Comparison of ENCODE assay signal across 8 cellular contexts in genomic region chr2:237471457-237472186, GRCh38. TPM values are rescaled to one million over a fixed set of nuclear protein-coding genes. Genes with fewer than 3 reads are reported as not detected.
DNase-seq lines count a peak whose midpoint lies in the region; ATAC-seq and TF ChIP-seq lines count a peak whose summit lies in the region.

No MANE protein-coding gene starts in this region.

- H3K36me3 ChIP-seq in Panc1 (ENCODE audit: control insufficient read depth, insufficient read depth, low read length), result no peaks in the 10 kb centered on the region
- H3K36me3 ChIP-seq in breast epithelium, result no peaks in the 10 kb centered on the region
- no peaks in the 10 kb centered on the region for H3K36me3 ChIP-seq in lung (ENCODE audit: control insufficient read depth in 2 of 2, insufficient read depth in 2 of 2, low read length in 2 of 2)
- H3K36me3 ChIP-seq in vagina, result no peaks in the 10 kb centered on the region

- H3K9me3 ChIP-seq in Panc1 (ENCODE audit: control insufficient read depth, insufficient read depth, low read depth, low read length) (no peaks in the 10 kb centered on the region), breast epithelium (no peaks in the 10 kb centered on the region), lung (ENCODE audit: control insufficient read depth in 2 of 2, insufficient read depth in 1 of 2, low read length in 1 of 2) (no peaks in the 10 kb centered on the region), vagina (no peaks in the 10 kb centered on the region)

- POLR2A ChIA-PET in Panc1 (lab: Charles Lee), result no interaction called here

- CTCF ChIA-PET in Panc1 (lab: Charles Lee), result interaction anchor here (0.6 to 1.4 kb wide), 5 partner anchors 18 to 100 kb away, joined by 3 to 6 read pairs (median 3); no protein-coding TSS in a partner anchor

- no peak for TF ChIP-seq POLR2A in breast epithelium (IDR thresholded peaks at IDR 0.05)
- TF ChIP-seq POLR2A in vagina (IDR thresholded peaks at IDR 0.05), result no peak

- H3K4me3 ChIP-seq in AG10803 (ENCODE audit: low read length), result no peak overlapping the region
- no peak overlapping the region for H3K4me3 ChIP-seq in GM12875 (ENCODE audit: low read depth, low read length)
- no peak overlapping the region for H3K4me3 ChIP-seq in Panc1 (ENCODE audit: low read depth in 2 of 2, low read length in 2 of 2)
- H3K4me3 ChIP-seq in breast epithelium, result no peak overlapping the region
- no peak overlapping the region for H3K4me3 ChIP-seq in lung
- no peak overlapping the region for H3K4me3 ChIP-seq in vagina

- in situ Hi-C loops in Panc1 (cut with HindIII; ENCODE audit: low pct_unique_long_range_greater_than_20kb, low sequenced_read_pairs), result no loop called here

- TF ChIP-seq CTCF in AG10803 (conservative IDR thresholded peaks at IDR 0.05; ENCODE audit: low read length) (peak; percentile 80), GM12875 (IDR thresholded peaks at IDR 0.05; ENCODE audit: borderline replicate concordance, insufficient read depth, low read depth, low read length) (peak; percentile 71), Panc1 (IDR thresholded peaks at IDR 0.05) (peak; percentile 91), breast epithelium (IDR thresholded peaks at IDR 0.05) (peak; percentile 26 to 63 (median 49)), lung (IDR thresholded peaks at IDR 0.05; ENCODE audit: control extremely low read depth, extremely low read depth) (peak; percentile 39), vagina (IDR thresholded peaks at IDR 0.05) (peak in 1 of 3 experiments; percentile 59)

- ATAC-seq in Panc1 (peak; percentile 66), lung (ENCODE audit: insufficient read depth, low FRiP score) (no peak), GM19324 (IDR thresholded peaks at IDR 0.05; ENCODE audit: low FRiP score, unreplicated experiment) (no peak)

- H3K27me3 ChIP-seq in Panc1 (ENCODE audit: control insufficient read depth, insufficient read depth, low read length) (no peaks in the 10 kb centered on the region), breast epithelium (no peaks in the 10 kb centered on the region), lung (ENCODE audit: control insufficient read depth, insufficient read depth) (no peaks in the 10 kb centered on the region), vagina (no peaks in the 10 kb centered on the region)

- peak; percentile 66 for DNase-seq in AG10803 (ENCODE audit: low read depth)
- no peak for DNase-seq in Panc1 (ENCODE audit: low read depth, low spot score)
- DNase-seq in breast epithelium (ENCODE audit: low spot score in 2 of 2), result no peak
- peak; percentile 66 for DNase-seq in lung (ENCODE audit: low spot score)
- DNase-seq in vagina (ENCODE audit: extremely low spot score in 2 of 2), result no peak
- no peak for DNase-seq in caudate nucleus (lab: John Stamatoyannopoulos, UW)

- intact Hi-C loops in Panc1 (cut with micrococcal nuclease; ENCODE audit: unreplicated experiment), result loop anchor here (10.0 kb wide), 1 partner anchor 317 kb away; no protein-coding TSS in a partner anchor
- intact Hi-C loops in breast epithelium (cut with DNase I; ENCODE audit: low total_unique reads), result loop anchor here (10.0 kb wide), 1 partner anchor 387 kb away; the partner anchor contains the start of gene COPS8
- intact Hi-C loops in vagina (cut with DNase I), result loop anchor here (5.0 to 10.0 kb wide), 2 partner anchors 59 to 317 kb away; partner anchors contain the start of gene COL6A3

- WGBS in lung, 2 donors, result 46 to 50% methylated on average over 13 of the region's 13 CpGs

- no TSS peak for BruUV-seq in Panc1 (replicated peaks; lab: Mats Ljungman, UMichigan)

- H3K4me1 ChIP-seq in Panc1 (ENCODE audit: control insufficient read depth, insufficient read depth, low read length), result peaks cover 14% of the 10 kb centered on the region
- H3K4me1 ChIP-seq in breast epithelium, result peaks cover 7% of the 10 kb centered on the region in 2 donors
- peaks cover 0 to 16% of the 10 kb centered on the region in 2 donors for H3K4me1 ChIP-seq in lung (ENCODE audit: control insufficient read depth in 2 of 2, insufficient read depth in 2 of 2, low read length in 2 of 2)
- peaks cover 24% of the 10 kb centered on the region for H3K4me1 ChIP-seq in vagina

- H3K27ac ChIP-seq in Panc1 (ENCODE audit: low read length) (peak overlapping the region; percentile 34), breast epithelium (peak overlapping the region in 1 of 2 donors; percentile 13), lung (ENCODE audit: low read depth in 1 of 2, low read length in 1 of 2) (no peak overlapping the region), vagina (peak overlapping the region; percentile 93), caudate nucleus (ENCODE audit: low read depth, low read length) (no peak overlapping the region)

RNA-seq across cellular contexts. Expression of gene MLPH, which starts 15.4 kb away (rescaled TPM):
- total RNA-seq in Panc1 (2021; ENCODE audit: unreplicated experiment) (60.2 TPM), breast epithelium (100 to 1,000 TPM in 2 of 3 donors, 10 to 100 TPM in 1; 15.5 to 242 (median 223) TPM), lung (100 to 1,000 TPM; 154 to 295 TPM), vagina (34.6 TPM)
- 42.9 TPM for polyA plus RNA-seq in Panc1 (2012; ENCODE audit: insufficient read length)
- polyA plus RNA-seq in lung, result 100 to 1,000 TPM in 1 of 2 donors, 10 to 100 TPM in 1; 71.0 to 230 TPM

RNA-seq across cellular contexts. Expression of gene COL6A3, which starts 57.7 kb away (rescaled TPM):
- total RNA-seq in Panc1 (2021; ENCODE audit: unreplicated experiment) (0.69 TPM), breast epithelium (100 to 1,000 TPM; 116 to 907 (median 320) TPM), lung (100 to 1,000 TPM; 459 to 548 TPM), vagina (315 TPM)
- polyA plus RNA-seq in Panc1 (2012; ENCODE audit: insufficient read length), result 0.31 TPM
- polyA plus RNA-seq in lung, result 10 to 100 TPM; 36.4 to 96.2 TPM

Comparison
In these comparisons a context has a peak if more than half of its experiments do, and no peak if none do; other contexts are left out.
1. DNase-seq: peak in AG10803 (single experiment) and lung (single experiment); none in Panc1 (single experiment), breast epithelium (0 of 2), vagina (0 of 2) and caudate nucleus (0 of 61).
2. H3K27ac ChIP-seq: peak in Panc1 (single experiment) and vagina (single experiment); none in lung (0 of 2) and caudate nucleus (single experiment).
3. RNA of gene COL6A3, which starts 57.7 kb away (total RNA-seq): 459 to 548 TPM in lung, 116 to 907 TPM in breast epithelium and 315 TPM in vagina (single experiment); 0.69 TPM in Panc1 (single experiment); every median in the first group is over 10 times any median in the second.